In genomic region chr17:41717408-41718286, GRCh38 we compare ENCODE assay signal across 2 cellular contexts.
TF ChIP-seq lines count a peak whose summit lies in the region.

No MANE protein-coding gene starts in this region.

TF ChIP-seq in SK-N-SH treated with all-trans-retinoic acid at 6 μM for 48 hours, 23 proteins besides CTCF, POLR2A, EP300 and RAD21 (continued from another document):
- TF ChIP-seq POU6F1 (CRISPR knock-in tag; IDR thresholded peaks at IDR 0.05; ENCODE audit: borderline replicate concordance, low read depth) = no peak
- TF ChIP-seq BACH2 (CRISPR knock-in tag; IDR thresholded peaks at IDR 0.05; ENCODE audit: borderline replicate concordance) = no peak
- no peak for TF ChIP-seq RARB (CRISPR knock-in tag; IDR thresholded peaks at IDR 0.05)

TF ChIP-seq in SK-N-SH, 30 proteins besides CTCF, POLR2A, EP300 and RAD21 (continued from another document):
- no peak for TF ChIP-seq IRF3 (IDR thresholded peaks at IDR 0.05; ENCODE audit: low read depth, low read length)
- TF ChIP-seq RXRA (IDR thresholded peaks at IDR 0.05; ENCODE audit: borderline replicate concordance, low read depth) = no peak
- TF ChIP-seq RFX5 (IDR thresholded peaks at IDR 0.05; ENCODE audit: low read length) = no peak
- no peak for TF ChIP-seq FOXM1 (IDR thresholded peaks at IDR 0.05; ENCODE audit: low read depth)
- no peak for TF ChIP-seq GATA2 (CRISPR knock-in tag; IDR thresholded peaks at IDR 0.05)
- no peak for TF ChIP-seq RCOR1 (IDR thresholded peaks at IDR 0.05; ENCODE audit: low read length)
- no peak for TF ChIP-seq FOSL2 (IDR thresholded peaks at IDR 0.05; ENCODE audit: borderline replicate concordance, low read depth)
- no peak for TF ChIP-seq USF2 (IDR thresholded peaks at IDR 0.05; ENCODE audit: borderline replicate concordance, low read depth, low read length)
- no peak for TF ChIP-seq USF1 (IDR thresholded peaks at IDR 0.05; ENCODE audit: borderline replicate concordance, low read depth)
- no peak for TF ChIP-seq CHD2 (IDR thresholded peaks at IDR 0.05; ENCODE audit: low read length, partially characterized antibody)
- no peak for TF ChIP-seq TAF1 (IDR thresholded peaks at IDR 0.05; ENCODE audit: borderline replicate concordance, low read depth, low read length)
- TF ChIP-seq YY1 (IDR thresholded peaks at IDR 0.05; ENCODE audit: low read depth) = no peak
